Comparison of ENCODE assay signal across 9 cellular contexts in genomic region chr7:8176370-8177081, GRCh38.
A peak's percentile ranks its signal among the peaks of the same experiment; 100 is the strongest.
DNase-seq lines count a peak whose midpoint lies in the region; ATAC-seq lines count a peak whose summit lies in the region.
"Had no signal": no experiment of that assay in that cellular context is flagged by ENCODE, and none has a peak within 500 bp of the region (broad histone marks: within the 10 kb centered on the region; RNA-seq: fewer than 3 reads in every experiment).

No MANE protein-coding gene starts in this region.

- H3K27ac Mint-ChIP-seq in naive B cell, result peak overlapping the region; percentile 9 to 98 (median 97)

- in situ Hi-C loops in HAP-1 (cut with MboI; ENCODE audit: low sequenced_read_pairs), result no loop called here

- H3K4me3 ChIP-seq in HAP-1, result no peak overlapping the region
- H3K4me3 ChIP-seq: lung had no signal

- H3K4me3 Mint-ChIP-seq in naive B cell, result peak overlapping the region; percentile 54 to 91 (median 81)

- no peaks in the 10 kb centered on the region for H3K27me3 ChIP-seq in HAP-1 (ENCODE audit: low read depth)

- peak; percentile 72 for ATAC-seq in GM18870 (IDR thresholded peaks at IDR 0.05; ENCODE audit: unreplicated experiment)
- peak; percentile 73 for ATAC-seq in HG02798 (IDR thresholded peaks at IDR 0.05; ENCODE audit: poor library complexity, unreplicated experiment)
- peak; percentile 80 for ATAC-seq in naive B cell (ENCODE audit: low read depth in 2 of 2)

- peak; percentile 69 for DNase-seq in NCI-H2029 treated with DMSO at 0.1 percent for 48 hours (lab: John Stamatoyannopoulos, UW)
- DNase-seq in activated T-cell treated with anti-CD3 and anti-CD28 coated beads, Interleukin-2, amount 50 U/mL, for 48 hours, result peak; percentile 63 to 70
- peak; percentile 64 for DNase-seq in naive B cell
- DNase-seq in 8988T, result no peak
- DNase-seq in HPDE6-E6E7 (ENCODE audit: extremely low spot score), result no peak
- no peak for DNase-seq in HAP-1 (ENCODE audit: low spot score in 2 of 2)

- H3K9me3 Mint-ChIP-seq in naive B cell, result peaks cover 0 to 4% (median 0%) of the 10 kb centered on the region in 7 donors

- H3K4me1 Mint-ChIP-seq in naive B cell, result peaks cover 40 to 63% (median 50%) of the 10 kb centered on the region in 3 donors

- no peaks in the 10 kb centered on the region for H3K36me3 Mint-ChIP-seq in naive B cell

- H3K36me3 ChIP-seq in HAP-1 (replicated peaks), result no peaks in the 10 kb centered on the region

- H3K27me3 Mint-ChIP-seq in naive B cell, result no peaks in the 10 kb centered on the region

- no peaks in the 10 kb centered on the region; the same call in 1 of the 2 replicates for H3K4me1 ChIP-seq in HAP-1

- H3K9me3 ChIP-seq in HAP-1, result no peaks in the 10 kb centered on the region

Comparison
In these comparisons a context has a peak if more than half of its experiments do, and no peak if none do; other contexts are left out.
1. DNase-seq: peak in NCI-H2029 treated with DMSO at 0.1 percent for 48 hours (single experiment), activated T-cell treated with anti-CD3 and anti-CD28 coated beads, Interleukin-2, amount 50 U/mL, for 48 hours (2 of 2) and naive B cell (single experiment); none in 8988T (single experiment), HPDE6-E6E7 (single experiment) and HAP-1 (0 of 2).
2. Peak in every context shown above with its lines, with median percentiles within 50 percentile points of each other: ATAC-seq.